1 cellular context compared by ENCODE assay signal in the genomic region with DNA sequence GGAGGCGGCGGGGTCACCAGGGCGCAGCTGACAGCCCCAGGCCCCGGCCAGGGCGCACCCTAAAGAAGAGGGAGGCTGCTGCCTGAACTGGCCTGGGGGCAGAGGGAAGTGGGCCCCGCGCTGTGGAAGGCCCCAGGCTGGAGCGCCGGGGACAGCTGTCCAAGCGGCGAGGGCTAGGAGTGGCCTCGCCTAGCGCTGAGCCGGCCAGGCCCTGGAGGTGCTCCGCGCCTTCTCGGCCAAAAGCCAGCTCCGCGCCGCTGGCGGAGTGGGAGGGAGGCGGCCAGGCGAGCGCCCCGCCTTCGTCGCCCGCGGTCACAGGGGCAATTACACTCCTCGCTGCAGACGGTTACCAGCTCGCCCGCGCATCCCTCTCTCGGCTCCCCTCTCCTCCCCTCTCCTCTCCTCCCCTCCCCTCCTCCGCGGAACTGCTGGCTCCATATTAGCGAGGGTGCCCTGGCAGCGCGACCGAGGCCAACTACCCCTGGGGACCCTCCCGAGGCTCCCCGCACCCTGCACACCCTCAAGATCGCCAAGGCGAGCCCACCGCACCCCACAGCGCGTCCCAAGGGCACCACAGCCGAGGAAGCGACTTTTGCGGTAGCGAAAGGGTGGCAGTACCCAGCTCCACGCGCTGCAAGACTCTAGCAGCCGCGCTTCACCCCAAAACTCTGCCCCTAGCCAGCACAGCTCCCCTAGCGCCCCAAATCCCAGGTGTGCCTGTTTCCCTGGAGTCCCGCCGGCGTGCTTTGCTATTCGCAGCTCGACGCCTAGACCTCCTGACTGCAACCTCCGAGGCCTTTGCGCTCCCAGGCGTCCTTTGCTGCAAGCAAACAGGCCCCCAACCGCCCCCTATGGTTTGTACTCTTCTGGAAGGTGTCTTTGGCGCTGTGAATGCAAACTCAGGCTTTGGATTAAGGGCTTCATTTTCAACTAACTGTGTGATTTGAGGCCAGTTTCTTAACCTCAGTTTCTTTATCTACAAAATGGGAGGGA.
TF ChIP-seq lines count a peak whose summit lies in the region.

No MANE protein-coding gene starts in this region.

TF ChIP-seq in HepG2, 621 proteins besides CTCF, POLR2A, EP300 and RAD21 (continued from another document):
- TF ChIP-seq KIAA2018 (CRISPR knock-in tag; IDR thresholded peaks at IDR 0.05; ENCODE audit: borderline replicate concordance) (no peak), HNF4G (IDR thresholded peaks at IDR 0.05; ENCODE audit: borderline replicate concordance, low read depth, low read length) (no peak), HNF4G (CRISPR knock-in tag; IDR thresholded peaks at IDR 0.05; ENCODE audit: borderline replicate concordance, low read depth) (no peak), SALL2 (CRISPR knock-in tag; IDR thresholded peaks at IDR 0.05) (no peak), PTBP1 (IDR thresholded peaks at IDR 0.05; ENCODE audit: low read depth, low read length, poor library complexity, severe bottlenecking) (no peak)
- TF ChIP-seq, protein P1, sequence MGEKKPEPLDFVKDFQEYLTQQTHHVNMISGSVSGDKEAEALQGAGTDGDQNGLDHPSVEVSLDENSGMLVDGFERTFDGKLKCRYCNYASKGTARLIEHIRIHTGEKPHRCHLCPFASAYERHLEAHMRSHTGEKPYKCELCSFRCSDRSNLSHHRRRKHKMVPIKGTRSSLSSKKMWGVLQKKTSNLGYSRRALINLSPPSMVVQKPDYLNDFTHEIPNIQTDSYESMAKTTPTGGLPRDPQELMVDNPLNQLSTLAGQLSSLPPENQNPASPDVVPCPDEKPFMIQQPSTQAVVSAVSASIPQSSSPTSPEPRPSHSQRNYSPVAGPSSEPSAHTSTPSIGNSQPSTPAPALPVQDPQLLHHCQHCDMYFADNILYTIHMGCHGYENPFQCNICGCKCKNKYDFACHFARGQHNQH (CRISPR knock-in tag; IDR thresholded peaks at IDR 0.05) = no peak
- TF ChIP-seq, protein P2, sequence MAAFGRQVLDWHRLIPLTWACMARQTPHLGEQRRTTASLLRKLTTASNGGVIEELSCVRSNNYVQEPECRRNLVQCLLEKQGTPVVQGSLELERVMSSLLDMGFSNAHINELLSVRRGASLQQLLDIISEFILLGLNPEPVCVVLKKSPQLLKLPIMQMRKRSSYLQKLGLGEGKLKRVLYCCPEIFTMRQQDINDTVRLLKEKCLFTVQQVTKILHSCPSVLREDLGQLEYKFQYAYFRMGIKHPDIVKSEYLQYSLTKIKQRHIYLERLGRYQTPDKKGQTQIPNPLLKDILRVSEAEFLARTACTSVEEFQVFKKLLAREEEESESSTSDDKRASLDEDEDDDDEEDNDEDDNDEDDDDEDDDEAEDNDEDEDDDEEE (CRISPR knock-in tag; IDR thresholded peaks at IDR 0.05) = no peak
- TF ChIP-seq, protein P3, sequence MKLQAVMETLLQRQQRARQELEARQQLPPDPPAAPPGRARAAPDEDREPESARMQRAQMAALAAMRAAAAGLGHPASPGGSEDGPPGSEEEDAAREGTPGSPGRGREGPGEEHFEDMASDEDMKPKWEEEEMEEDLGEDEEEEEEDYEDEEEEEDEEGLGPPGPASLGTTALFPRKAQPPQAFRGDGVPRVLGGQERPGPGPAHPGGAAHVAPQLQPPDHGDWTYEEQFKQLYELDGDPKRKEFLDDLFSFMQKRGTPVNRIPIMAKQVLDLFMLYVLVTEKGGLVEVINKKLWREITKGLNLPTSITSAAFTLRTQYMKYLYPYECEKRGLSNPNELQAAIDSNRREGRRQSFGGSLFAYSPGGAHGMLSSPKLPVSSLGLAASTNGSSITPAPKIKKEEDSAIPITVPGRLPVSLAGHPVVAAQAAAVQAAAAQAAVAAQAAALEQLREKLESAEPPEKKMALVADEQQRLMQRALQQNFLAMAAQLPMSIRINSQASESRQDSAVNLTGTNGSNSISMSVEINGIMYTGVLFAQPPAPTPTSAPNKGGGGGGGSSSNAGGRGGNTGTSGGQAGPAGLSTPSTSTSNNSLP (IDR thresholded peaks at IDR 0.05; ENCODE audit: low read depth, low read length) = no peak
